8 cellular contexts compared by ENCODE assay signal in genomic region chr2:88159955-88160415, GRCh38. TPM values are rescaled to one million over a fixed set of nuclear protein-coding genes. Genes with fewer than 3 reads are reported as not detected.
DNase-seq lines count a peak whose midpoint lies in the region; ATAC-seq, FAIRE-seq and TF ChIP-seq lines count a peak whose summit lies in the region.

No MANE protein-coding gene starts in this region.

- CTCF ChIA-PET in T-cell (lab: Charles Lee), result interaction anchor here (0.6 to 3.2 kb wide), 3 partner anchors 99 to 140 kb away, joined by 4 to 39 read pairs (median 17); no protein-coding TSS in a partner anchor

- H3K9me3 Mint-ChIP-seq in T-cell, result no peaks in the 10 kb centered on the region

- DNase-seq in AG10803 (ENCODE audit: low read depth) (peak; percentile 77), GM19239 (ENCODE audit: insufficient read length, low spot score) (peak; percentile 41), NB4 (ENCODE audit: low read depth) (peak; percentile 79), T-cell (peak in 28 of 34 experiments; percentile 11 to 56 (median 38)), anterior cingulate cortex (lab: John Stamatoyannopoulos, UW) (peak in 46 of 58 donors; percentile 6 to 76 (median 30)), left ventricle myocardium superior (peak; percentile 36), sciatic nerve (ENCODE audit: low spot score) (no peak), NCI-H128 (lab: John Stamatoyannopoulos, UW; ENCODE audit: unreplicated experiment) (no peak)

- FAIRE-seq in GM19239 (lab: Jason Lieb, UNC), result peak; percentile 93

- H3K4me1 Mint-ChIP-seq in T-cell, result no peaks in the 10 kb centered on the region

- H3K27me3 Mint-ChIP-seq in T-cell, result no peaks in the 10 kb centered on the region

- TF ChIP-seq POLR2A in NB4 (IDR thresholded peaks at IDR 0.05; ENCODE audit: extremely low read depth, insufficient read length), result no peak

- POLR2A ChIA-PET in T-cell (lab: Charles Lee), result no interaction called here

- intact Hi-C loops in left ventricle myocardium superior (cut with micrococcal nuclease), result loop anchor here (5.0 kb wide), 1 partner anchor 98 kb away; no protein-coding TSS in a partner anchor
- intact Hi-C loops in sciatic nerve (cut with DNase I), result loop anchor here (5.0 kb wide), 1 partner anchor 98 kb away; no protein-coding TSS in a partner anchor

- no peaks in the 10 kb centered on the region for H3K36me3 Mint-ChIP-seq in T-cell

- H3K4me3 Mint-ChIP-seq in T-cell, result no peak overlapping the region

- TF ChIP-seq CTCF in AG10803 (conservative IDR thresholded peaks at IDR 0.05; ENCODE audit: low read length) (peak; percentile 96), NB4 (IDR thresholded peaks at IDR 0.05; ENCODE audit: low read depth, low read length) (peak; percentile 86)

- no peak overlapping the region for H3K4me3 ChIP-seq in AG10803 (ENCODE audit: low read length)
- H3K4me3 ChIP-seq in NB4 (ENCODE audit: low read depth, low read length), result no peak overlapping the region

- ATAC-seq in T-cell (replicated peaks in 1 of 4) (peak in 3 of 4 experiments; percentile 35 to 57 (median 37)), left ventricle myocardium superior (peak; percentile 67), sciatic nerve (peak; percentile 70)

- H3K27ac Mint-ChIP-seq in T-cell, result no peak overlapping the region

RNA-seq across cellular contexts. Expression of gene THNSL2, which starts 10.2 kb away (rescaled TPM):
- 1 to 10 TPM in 3 of 5 donors, under 1 TPM in 2; 0.40 to 3.5 (median 1.6) TPM for total RNA-seq in T-cell
- 31.8 TPM for total RNA-seq in left ventricle myocardium superior
- total RNA-seq in sciatic nerve, result 33.3 TPM

RNA-seq across cellular contexts. Expression of gene FABP1, which starts 32.1 kb away (rescaled TPM):
- total RNA-seq in T-cell (under 1 TPM in 3 of 5 donors, not detected in 2; 0.49 to 0.76 (median 0.73) TPM), left ventricle myocardium superior (not detected), sciatic nerve (not detected)

Comparison
In these comparisons a context has a peak if more than half of its experiments do, and no peak if none do; other contexts are left out.
1. DNase-seq: peak in AG10803 (single experiment), GM19239 (single experiment), NB4 (single experiment), T-cell (28 of 34), anterior cingulate cortex (46 of 58) and left ventricle myocardium superior (single experiment); none in sciatic nerve (single experiment) and NCI-H128 (single experiment).
2. Peak in every context shown above with its lines, with median percentiles within 50 percentile points of each other: ATAC-seq.